ENCODE assay signal across 35 cellular contexts in the genomic region with DNA sequence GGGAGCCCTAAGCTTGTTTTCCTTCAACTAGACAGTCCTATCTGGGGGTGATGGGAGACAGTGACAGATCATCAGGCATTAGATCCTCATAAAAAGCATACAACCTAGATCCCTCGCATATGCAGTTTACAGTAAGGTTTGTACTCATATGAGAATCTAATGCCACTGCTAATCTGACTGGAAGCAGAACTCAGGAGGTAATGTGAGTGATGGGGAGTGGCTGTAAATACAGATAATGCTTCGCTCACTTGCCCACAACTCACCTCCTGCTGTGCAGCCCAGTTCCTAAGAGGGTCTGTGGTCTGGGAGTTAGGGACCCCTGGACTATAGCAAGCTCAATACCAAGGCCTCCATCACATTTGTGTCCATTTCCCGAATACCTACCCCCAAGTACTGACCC.
DNase-seq lines count a peak whose midpoint lies in the region; ATAC-seq, FAIRE-seq and TF ChIP-seq lines count a peak whose summit lies in the region.
"Had no signal": no experiment of that assay in that cellular context is flagged by ENCODE, and none has a peak within 500 bp of the region (broad histone marks: within the 10 kb centered on the region; RNA-seq: fewer than 3 reads in every experiment).

No MANE protein-coding gene starts in this region.

- TF ChIP-seq EP300 in esophagus muscularis mucosa (IDR thresholded peaks at IDR 0.05) = no peak

- WGBS in esophagus muscularis mucosa = 77% methylated on average over 3 of the region's 3 CpGs

- H3K4me3 ChIP-seq in bronchial epithelial cell (ENCODE audit: low read depth, low read length) = no peak overlapping the region
- no peak overlapping the region for H3K4me3 ChIP-seq in esophagus muscularis mucosa
- H3K4me3 ChIP-seq: A549; BLaER1; BLaER1 treated with 17β-estradiol and CSF1 and Interleukin-3, amounts not matched to agents 10 nM and 100 nM had no signal

- H3K27me3 ChIP-seq in bronchial epithelial cell (ENCODE audit: control insufficient read depth, insufficient read depth, low read length) (peaks cover under 1% of the 10 kb centered on the region), esophagus muscularis mucosa (no peaks in the 10 kb centered on the region)
- H3K27me3 ChIP-seq: BE2C; BLaER1; BLaER1 treated with 17β-estradiol and CSF1 and Interleukin-3, amounts not matched to agents 10 nM and 100 nM had no signal

- ATAC-seq in GM18505 (IDR thresholded peaks at IDR 0.05; ENCODE audit: unreplicated experiment) = no peak
- no peak for ATAC-seq in activated CD8-positive, alpha-beta T cell treated with anti-CD3 and anti-CD28 coated beads, Interleukin-2, amount 10 ng/mL, durations not matched to agents 7 days and 5 days
- ATAC-seq: A549; CD8-positive, alpha-beta T cell had no signal

- H3K4me1 ChIP-seq in esophagus muscularis mucosa = no peaks in the 10 kb centered on the region
- H3K4me1 ChIP-seq: A549, BLaER1, Caco-2 had no signal

- H3K27ac Mint-ChIP-seq in activated CD4-positive, alpha-beta T cell treated with anti-CD3 and anti-CD28 coated beads, Interleukin-2, amount 10 ng/mL, durations not matched to agents 7 days and 5 days = no peak overlapping the region
- H3K27ac Mint-ChIP-seq in activated CD8-positive, alpha-beta T cell treated with anti-CD3 and anti-CD28 coated beads, Interleukin-2, amount 10 ng/mL, durations not matched to agents 7 days and 5 days = no peak overlapping the region
- H3K27ac Mint-ChIP-seq: B cell; CD14-positive monocyte; CD4-positive, alpha-beta memory T cell; CD4-positive, alpha-beta T cell; CD4-positive, CD25-positive, alpha-beta regulatory T cell; CD8-positive, alpha-beta memory T cell; CD8-positive, alpha-beta T cell had no signal

- peak; percentile 1 for DNase-seq in activated CD4-positive, alpha-beta T cell treated with anti-CD3 and anti-CD28 coated beads, Interleukin-2, amount 10 ng/mL, durations not matched to agents 7 days and 5 days
- DNase-seq in activated CD4-positive, alpha-beta T cell treated with anti-CD3 and anti-CD28 coated beads, Interleukin-2, amount 50 U/mL, for 48 hours = no peak
- no peak for DNase-seq in bronchial epithelial cell (ENCODE audit: low read depth)
- DNase-seq in esophagus muscularis mucosa (ENCODE audit: extremely low spot score) = peak; percentile 72
- DNase-seq in activated CD8-positive, alpha-beta T cell treated with anti-CD3 and anti-CD28 coated beads, Interleukin-2, amount 10 ng/mL, durations not matched to agents 7 days and 5 days = no peak
- DNase-seq: 8988T; ACHN; AML-193; BE2C; C1 segment of cervical spinal cord; Caco-2; Calu3; CD4-positive, alpha-beta memory T cell; CD4-positive, alpha-beta T cell; CD4-positive, CD25-positive, alpha-beta regulatory T cell; CD8-positive, alpha-beta memory T cell; CD8-positive, alpha-beta T cell; COR-L47; DMS 273 treated with DMSO at 0.1 percent for 48 hours; DMS153; DMS53; DMS79; DMS79 treated with DMSO at 0.1 percent for 48 hours; DND-41; EL had no signal

- peaks cover 2% of the 10 kb centered on the region for H3K9me3 Mint-ChIP-seq in activated CD4-positive, alpha-beta T cell treated with anti-CD3 and anti-CD28 coated beads, Interleukin-2, amount 10 ng/mL, durations not matched to agents 7 days and 5 days
- H3K9me3 Mint-ChIP-seq in activated CD8-positive, alpha-beta T cell treated with anti-CD3 and anti-CD28 coated beads, Interleukin-2, amount 10 ng/mL, durations not matched to agents 7 days and 5 days (ENCODE audit: insufficient read depth) = peaks cover 3% of the 10 kb centered on the region
- H3K9me3 Mint-ChIP-seq: CD4-positive, alpha-beta T cell; CD8-positive, alpha-beta T cell had no signal

- peaks cover 0 to 2% (median 0%) of the 10 kb centered on the region in 4 donors for H3K9me3 ChIP-seq in esophagus muscularis mucosa
- H3K9me3 ChIP-seq: BE2C, BLaER1 had no signal

- peak; percentile 7 for FAIRE-seq in bronchial epithelial cell (lab: Jason Lieb, UNC)
- FAIRE-seq: A204.1, A549, D721Med had no signal

- H3K4me1 Mint-ChIP-seq in activated CD4-positive, alpha-beta T cell treated with anti-CD3 and anti-CD28 coated beads, Interleukin-2, amount 10 ng/mL, durations not matched to agents 7 days and 5 days = no peaks in the 10 kb centered on the region
- H3K4me1 Mint-ChIP-seq in activated CD8-positive, alpha-beta T cell treated with anti-CD3 and anti-CD28 coated beads, Interleukin-2, amount 10 ng/mL, durations not matched to agents 7 days and 5 days (ENCODE audit: low read depth) = no peaks in the 10 kb centered on the region
- H3K4me1 Mint-ChIP-seq: B cell; CD14-positive monocyte; CD4-positive, alpha-beta memory T cell; CD4-positive, CD25-positive, alpha-beta regulatory T cell; CD8-positive, alpha-beta memory T cell had no signal

- TF ChIP-seq CTCF in bronchial epithelial cell (IDR thresholded peaks at IDR 0.05; ENCODE audit: insufficient read depth, low read length, severe bottlenecking) (no peak), esophagus muscularis mucosa (IDR thresholded peaks at IDR 0.05) (no peak)

- H3K36me3 ChIP-seq in bronchial epithelial cell (ENCODE audit: control insufficient read depth, insufficient read depth, low read length) (no peaks in the 10 kb centered on the region), esophagus muscularis mucosa (no peaks in the 10 kb centered on the region)
- H3K36me3 ChIP-seq: BE2C; BLaER1; BLaER1 treated with 17β-estradiol and CSF1 and Interleukin-3, amounts not matched to agents 10 nM and 100 nM had no signal

- no peak overlapping the region for H3K4me3 Mint-ChIP-seq in activated CD4-positive, alpha-beta T cell treated with anti-CD3 and anti-CD28 coated beads, Interleukin-2, amount 10 ng/mL, durations not matched to agents 7 days and 5 days
- H3K4me3 Mint-ChIP-seq in activated CD8-positive, alpha-beta T cell treated with anti-CD3 and anti-CD28 coated beads, Interleukin-2, amount 10 ng/mL, durations not matched to agents 7 days and 5 days = no peak overlapping the region
- H3K4me3 Mint-ChIP-seq: B cell; CD14-positive monocyte; CD4-positive, alpha-beta memory T cell; CD4-positive, alpha-beta T cell; CD4-positive, CD25-positive, alpha-beta regulatory T cell; CD8-positive, alpha-beta memory T cell; CD8-positive, alpha-beta T cell had no signal

- TF ChIP-seq POLR2A in esophagus muscularis mucosa (IDR thresholded peaks at IDR 0.05; ENCODE audit: low read depth) (no peak), GM18505 (IDR thresholded peaks at IDR 0.05; ENCODE audit: borderline replicate concordance, extremely low read depth, insufficient read depth, insufficient read length) (no peak)

- intact Hi-C loops in esophagus muscularis mucosa (cut with DNase I) = no loop called here

- peaks cover 15% of the 10 kb centered on the region for H3K27me3 Mint-ChIP-seq in activated CD4-positive, alpha-beta T cell treated with anti-CD3 and anti-CD28 coated beads, Interleukin-2, amount 10 ng/mL, durations not matched to agents 7 days and 5 days
- peaks cover 6% of the 10 kb centered on the region for H3K27me3 Mint-ChIP-seq in activated CD8-positive, alpha-beta T cell treated with anti-CD3 and anti-CD28 coated beads, Interleukin-2, amount 10 ng/mL, durations not matched to agents 7 days and 5 days (ENCODE audit: low read depth)
- H3K27me3 Mint-ChIP-seq: CD4-positive, CD25-positive, alpha-beta regulatory T cell had no signal

- no peak overlapping the region for H3K27ac ChIP-seq in esophagus muscularis mucosa (replicated peaks in 1 of 4)
- H3K27ac ChIP-seq: 22Rv1; A549; BLaER1; BLaER1 treated with 17β-estradiol and CSF1 and Interleukin-3, amounts not matched to agents 10 nM and 100 nM; C4-2B had no signal

- no peaks in the 10 kb centered on the region for H3K36me3 Mint-ChIP-seq in activated CD4-positive, alpha-beta T cell treated with anti-CD3 and anti-CD28 coated beads, Interleukin-2, amount 10 ng/mL, durations not matched to agents 7 days and 5 days (ENCODE audit: low read depth)
- no peaks in the 10 kb centered on the region for H3K36me3 Mint-ChIP-seq in activated CD8-positive, alpha-beta T cell treated with anti-CD3 and anti-CD28 coated beads, Interleukin-2, amount 10 ng/mL, durations not matched to agents 7 days and 5 days (ENCODE audit: low read depth)
- H3K36me3 Mint-ChIP-seq: CD14-positive monocyte; CD4-positive, alpha-beta memory T cell; CD4-positive, CD25-positive, alpha-beta regulatory T cell; CD8-positive, alpha-beta T cell had no signal

- POLR2A ChIA-PET in activated CD4-positive, alpha-beta T cell treated with anti-CD3 and anti-CD28 coated beads, Interleukin-2, amount 10 ng/mL, durations not matched to agents 7 days and 5 days (lab: Charles Lee) = no interaction called here
- POLR2A ChIA-PET in activated CD8-positive, alpha-beta T cell treated with anti-CD3 and anti-CD28 coated beads, Interleukin-2, amount 10 ng/mL, durations not matched to agents 7 days and 5 days (lab: Charles Lee) = no interaction called here

- CTCF ChIA-PET in activated CD4-positive, alpha-beta T cell treated with anti-CD3 and anti-CD28 coated beads, Interleukin-2, amount 10 ng/mL, durations not matched to agents 7 days and 5 days (lab: Charles Lee) = no interaction called here
- CTCF ChIA-PET in activated CD8-positive, alpha-beta T cell treated with anti-CD3 and anti-CD28 coated beads, Interleukin-2, amount 10 ng/mL, durations not matched to agents 7 days and 5 days (lab: Charles Lee) = no interaction called here

Comparison
In these comparisons a context has a peak if more than half of its experiments do, and no peak if none do; other contexts are left out.
1. DNase-seq: peak in activated CD4-positive, alpha-beta T cell treated with anti-CD3 and anti-CD28 coated beads, Interleukin-2, amount 10 ng/mL, durations not matched to agents 7 days and 5 days (single experiment) and esophagus muscularis mucosa (single experiment); none in activated CD4-positive, alpha-beta T cell treated with anti-CD3 and anti-CD28 coated beads, Interleukin-2, amount 50 U/mL, for 48 hours (0 of 2), bronchial epithelial cell (single experiment) and activated CD8-positive, alpha-beta T cell treated with anti-CD3 and anti-CD28 coated beads, Interleukin-2, amount 10 ng/mL, durations not matched to agents 7 days and 5 days (single experiment).